8 cellular contexts compared by ENCODE assay signal in the genomic region with DNA sequence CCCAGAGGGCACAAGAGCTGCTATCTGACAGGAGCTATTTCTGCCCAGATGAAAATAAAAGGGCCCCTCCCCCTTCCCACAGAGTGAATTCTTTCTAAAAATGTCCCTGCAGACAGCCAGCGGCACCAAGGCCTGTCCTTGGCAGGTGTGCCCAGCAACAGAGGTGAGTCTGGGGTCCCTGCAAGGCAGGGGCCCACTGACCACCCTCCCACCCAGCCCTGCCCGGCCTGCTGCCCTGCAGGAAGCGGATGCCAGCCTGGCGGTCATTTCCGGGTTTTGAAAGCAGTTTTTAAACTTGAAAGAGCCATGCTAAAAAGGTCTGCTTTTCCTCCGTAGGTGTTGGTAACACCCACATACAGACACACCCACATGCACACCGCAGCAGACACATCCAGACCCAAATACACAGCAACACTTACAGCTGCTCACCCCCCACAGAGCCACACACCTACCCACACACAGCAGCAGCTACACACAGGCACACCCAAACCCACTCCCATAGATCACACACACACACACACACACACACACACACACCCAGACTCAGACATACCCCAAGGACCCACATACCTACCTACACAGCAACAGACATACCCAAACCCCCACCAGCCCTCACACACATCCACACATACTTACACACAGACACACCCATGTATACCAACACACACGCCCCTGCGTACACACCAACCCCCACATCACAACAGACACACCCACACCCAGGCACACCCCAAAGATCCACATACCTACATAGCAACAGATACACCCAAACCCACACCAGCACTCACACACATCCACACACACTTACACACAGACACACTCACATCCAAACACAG. TPM values are rescaled to one million over a fixed set of nuclear protein-coding genes. Genes with fewer than 3 reads are reported as not detected.
DNase-seq lines count a peak whose midpoint lies in the region; ATAC-seq and TF ChIP-seq lines count a peak whose summit lies in the region.

No MANE protein-coding gene starts in this region.

- H3K4me3 ChIP-seq in GM12875 (ENCODE audit: low read depth, low read length) (peak overlapping the region; percentile 46), SK-N-MC (peak overlapping the region; percentile 8; the same call in 1 of the 2 replicates), right atrium auricular region (peak overlapping the region; percentile 39 to 92), skin epidermis (peak overlapping the region; percentile 25 to 91 (median 81))

- H3K9ac ChIP-seq in SK-N-MC (ENCODE audit: insufficient read length): no peak overlapping the region

- H3K36me3 Mint-ChIP-seq in activated naive CD8-positive, alpha-beta T cell treated with anti-CD3 and anti-CD28 coated beads for 36 hours: peaks cover 26% of the 10 kb centered on the region

- H3K9me3 Mint-ChIP-seq in activated naive CD8-positive, alpha-beta T cell treated with anti-CD3 and anti-CD28 coated beads for 36 hours: no peaks in the 10 kb centered on the region

- no peak for TF ChIP-seq CTCF in GM12875 (IDR thresholded peaks at IDR 0.05; ENCODE audit: borderline replicate concordance, insufficient read depth, low read depth, low read length)
- TF ChIP-seq CTCF in right atrium auricular region (IDR thresholded peaks at IDR 0.05): no peak

- H3K27ac ChIP-seq in SK-N-MC (peak overlapping the region; percentile 32), right atrium auricular region (peak overlapping the region; percentile 99 to 100), skin epidermis (peak overlapping the region; percentile 14 to 100 (median 98))

- H3K9me3 ChIP-seq in SK-N-MC (ENCODE audit: low read depth, low read length) (no peaks in the 10 kb centered on the region), right atrium auricular region (no peaks in the 10 kb centered on the region)

- peaks cover 0 to 69% of the 10 kb centered on the region in 2 donors for H3K4me1 ChIP-seq in right atrium auricular region

- ATAC-seq in HG02973 (IDR thresholded peaks at IDR 0.05; ENCODE audit: unreplicated experiment) (peak; percentile 1), GM21825 (IDR thresholded peaks at IDR 0.05; ENCODE audit: unreplicated experiment) (no peak), HG02870 (IDR thresholded peaks at IDR 0.05; ENCODE audit: unreplicated experiment) (no peak)

- peak overlapping the region; percentile 90 for H3K27ac Mint-ChIP-seq in activated naive CD8-positive, alpha-beta T cell treated with anti-CD3 and anti-CD28 coated beads for 36 hours

- no peaks in the 10 kb centered on the region for H3K27me3 ChIP-seq in right atrium auricular region

- H3K4me1 Mint-ChIP-seq in activated naive CD8-positive, alpha-beta T cell treated with anti-CD3 and anti-CD28 coated beads for 36 hours: peaks cover 48% of the 10 kb centered on the region

- H3K36me3 ChIP-seq in SK-N-MC (ENCODE audit: insufficient read depth, low read length) (peaks cover 4% of the 10 kb centered on the region; the same call in 1 of the 2 replicates), right atrium auricular region (peaks cover 18% of the 10 kb centered on the region)

- DNase-seq in SK-N-MC (ENCODE audit: low read depth, low spot score) (no peak), right atrium auricular region (ENCODE audit: low spot score) (no peak)
- DNase-seq in activated naive CD8-positive, alpha-beta T cell treated with anti-CD3 and anti-CD28 coated beads for 36 hours: peak; percentile 63

- H3K27me3 Mint-ChIP-seq in activated naive CD8-positive, alpha-beta T cell treated with anti-CD3 and anti-CD28 coated beads for 36 hours: no peaks in the 10 kb centered on the region

- peak overlapping the region; percentile 81 for H3K4me3 Mint-ChIP-seq in activated naive CD8-positive, alpha-beta T cell treated with anti-CD3 and anti-CD28 coated beads for 36 hours

RNA-seq across cellular contexts. Expression of gene ZFP36L2, which starts 7.6 kb away (rescaled TPM):
- 10 to 100 TPM; 58.2 to 58.4 TPM for total RNA-seq in activated naive CD8-positive, alpha-beta T cell treated with anti-CD3 and anti-CD28 coated beads for 36 hours
- 10 to 100 TPM; 43.2 to 47.3 TPM for total RNA-seq in right atrium auricular region

Comparison
In these comparisons a context has a peak if more than half of its experiments do, and no peak if none do; other contexts are left out.
1. H3K4me3 ChIP-seq: peak in every context shown above with its lines; median percentile 81 in skin epidermis; 66 in right atrium auricular region; 46 in GM12875; 8 in SK-N-MC.
2. H3K27ac ChIP-seq: peak in every context shown above with its lines; median percentile 100 in right atrium auricular region; 98 in skin epidermis; 32 in SK-N-MC.